In the genomic region with DNA sequence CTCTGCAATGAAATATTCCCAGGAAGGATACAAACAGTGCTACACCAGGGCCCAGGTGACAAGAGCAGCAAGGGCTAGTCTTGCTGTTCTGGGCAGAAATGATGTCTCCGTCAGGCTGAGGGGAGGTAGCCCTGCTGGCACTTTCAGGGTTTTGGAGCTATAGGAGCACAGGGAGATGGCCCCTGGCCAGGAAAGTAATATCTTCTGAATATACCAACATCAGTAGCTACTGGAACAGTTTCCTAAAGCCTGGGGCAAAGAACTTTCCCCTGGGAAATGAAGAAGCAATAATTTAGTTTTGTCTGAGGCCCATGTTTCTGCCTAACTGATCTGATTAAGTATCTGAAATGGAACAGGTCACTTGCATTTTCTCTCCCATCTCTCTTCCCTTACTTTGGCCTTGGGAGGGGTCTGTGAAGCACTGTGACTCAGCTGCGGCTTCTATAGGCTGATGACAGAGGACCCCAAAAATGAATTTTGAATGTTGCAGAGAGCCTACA, we compare ENCODE assay signal across 26 cellular contexts.
"Had no signal": no experiment of that assay in that cellular context is flagged by ENCODE, and none has a peak within 500 bp of the region (broad histone marks: within the 10 kb centered on the region; RNA-seq: fewer than 3 reads in every experiment).

No MANE protein-coding gene starts in this region.

- DNase-seq: activated CD4-positive, alpha-beta memory T cell treated with anti-CD3 and anti-CD28 coated beads, Interleukin-2, amount 10 ng/mL, durations not matched to agents 7 days and 5 days; activated CD4-positive, alpha-beta T cell treated with anti-CD3 and anti-CD28 coated beads for 1 hour; activated CD4-positive, alpha-beta T cell treated with anti-CD3 and anti-CD28 coated beads for 4 hours; activated CD4-positive, alpha-beta T cell treated with anti-CD3 and anti-CD28 coated beads, Interleukin-2, amount 10 ng/mL, durations not matched to agents 7 days and 5 days; activated CD4-positive, alpha-beta T cell treated with anti-CD3 and anti-CD28 coated beads, Interleukin-2, amount 50 U/mL, for 4 hours; activated CD8-positive, alpha-beta memory T cell treated with anti-CD3 and anti-CD28 coated beads, Interleukin-2, amount 10 ng/mL, durations not matched to agents 7 days and 5 days; activated CD8-positive, alpha-beta memory T cell treated with anti-CD3 and anti-CD28 coated beads, Interleukin-2, amount 50 U/mL, for 4 hours; activated effector memory CD4-positive, alpha-beta T cell treated with anti-CD3 and anti-CD28 coated beads, Interleukin-2, amount 50 U/mL, for 16 hours; activated naive CD4-positive, alpha-beta T cell treated with anti-CD3 and anti-CD28 coated beads for 36 hours; activated naive CD8-positive, alpha-beta T cell treated with anti-CD3 and anti-CD28 coated beads for 36 hours; activated naive CD8-positive, alpha-beta T cell treated with anti-CD3 and anti-CD28 coated beads, Interleukin-2, amount 50 U/mL, for 24 hours; activated T-cell treated with anti-CD3 and anti-CD28 coated beads, Interleukin-2, amount 50 U/mL, for 1 hour; activated T-cell treated with anti-CD3 and anti-CD28 coated beads, Interleukin-2, amount 50 U/mL, for 48 hours; aorta; body of pancreas; caudate nucleus; cortex of kidney; dermis blood vessel endothelial cell; effector CD8-positive, alpha-beta T cell; foreskin keratinocyte; gastrocnemius medialis; glutamatergic neuron; heart left ventricle; T-helper 2 cell had no signal

- H3K27ac ChIP-seq: adrenal gland, body of pancreas, epithelial cell of prostate, foreskin keratinocyte, gastrocnemius medialis, heart left ventricle had no signal

- H3K4me1 ChIP-seq: adrenal gland, body of pancreas, foreskin keratinocyte, gastrocnemius medialis, heart left ventricle had no signal

- H3K9me3 ChIP-seq: adrenal gland, body of pancreas, gastrocnemius medialis had no signal

- H3K27me3 ChIP-seq: adrenal gland, body of pancreas, gastrocnemius medialis had no signal

- H3K36me3 ChIP-seq: adrenal gland, gastrocnemius medialis, heart left ventricle had no signal

- H3K4me3 ChIP-seq: adrenal gland, body of pancreas, gastrocnemius medialis, heart left ventricle had no signal
